19 cellular contexts compared by ENCODE assay signal in the genomic region with DNA sequence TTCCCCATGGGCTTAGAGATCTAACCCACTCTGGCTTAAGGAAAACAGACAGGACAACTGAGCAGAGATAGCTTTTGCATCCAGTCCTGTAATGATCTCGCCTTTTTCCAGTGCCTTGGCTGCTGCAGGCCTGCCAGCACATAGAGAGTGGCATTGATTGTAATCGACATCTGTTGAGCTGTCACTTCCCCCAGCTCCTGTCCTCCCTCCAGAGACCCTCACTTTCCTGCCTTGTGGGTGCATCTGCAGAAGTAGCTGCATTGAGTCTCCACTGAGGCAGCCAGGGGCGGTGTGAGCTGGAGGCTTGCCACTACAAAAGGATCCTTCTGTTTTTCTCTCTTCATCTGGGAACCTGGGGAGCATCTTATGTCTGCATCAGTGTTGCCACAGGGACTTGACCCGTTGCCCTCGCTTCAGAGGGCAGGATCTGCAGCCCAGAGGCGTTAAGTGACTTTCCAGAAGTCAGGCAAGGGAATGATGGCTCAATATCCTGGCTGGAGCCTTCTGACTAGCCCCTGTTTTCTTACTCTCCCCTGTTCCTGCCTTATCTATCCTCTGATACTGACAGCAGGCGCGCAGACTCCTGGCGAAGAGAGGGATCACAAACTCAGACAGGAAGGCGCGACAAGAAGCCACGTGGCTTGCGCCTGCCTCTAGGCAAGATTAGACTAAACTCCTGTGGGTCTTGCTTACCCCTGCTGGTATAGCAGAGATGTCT. TPM values are rescaled to one million over a fixed set of nuclear protein-coding genes. Genes with fewer than 3 reads are reported as not detected.
DNase-seq lines count a peak whose midpoint lies in the region; ATAC-seq and TF ChIP-seq lines count a peak whose summit lies in the region.
"Had no signal": no experiment of that assay in that cellular context is flagged by ENCODE, and none has a peak within 500 bp of the region (broad histone marks: within the 10 kb centered on the region; RNA-seq: fewer than 3 reads in every experiment).

No MANE protein-coding gene starts in this region.

- DNase-seq in amniotic epithelial cell (ENCODE audit: low read depth), result peak; percentile 70
- peak in 4 of 5 donors; percentile 52 to 73 (median 68) for DNase-seq in heart left ventricle
- peak; percentile 95 for DNase-seq in mesendoderm
- no peak for DNase-seq in GM19240 (ENCODE audit: insufficient read length, low spot score)
- DNase-seq in stimulated activated naive CD4-positive, alpha-beta T cell (lab: John Stamatoyannopoulos, UW), result no peak
- DNase-seq: activated CD4-positive, CD25-positive, alpha-beta regulatory T cell treated with anti-CD3 and anti-CD28 coated beads, Interleukin-2, amount 50 U/mL, for 72 hours; activated naive CD8-positive, alpha-beta T cell treated with anti-CD3 and anti-CD28 coated beads for 36 hours; erythroblast; midbrain; NCI-H1105; NCI-H2107; NCI-H524 treated with DMSO at 0.1 percent for 48 hours; PC-9; stimulated activated CD4-positive, alpha-beta T cell treated with anti-CD3 and anti-CD28 coated beads, Interleukin-2, amount 100 ng/mL, for 24 hours; T1000; uterus had no signal

- TF ChIP-seq POLR2A in heart left ventricle (IDR thresholded peaks at IDR 0.05), result no peak

- H3K23ac ChIP-seq in mesendoderm (ENCODE audit: low read length), result no peak overlapping the region

- WGBS in heart left ventricle, 4 donors, result 16 to 29% (median 24%) methylated on average over 13 of the region's 13 CpGs
- no CpG with 5 or more reads among the region's 13 CpGs for WGBS in mesendoderm (ENCODE audit: extremely low coverage, insufficient coverage, low lambda C conversion rate)

- no peak overlapping the region for H3K4me3 ChIP-seq in heart left ventricle
- H3K4me3 ChIP-seq in mesendoderm (ENCODE audit: low read length), result no peak overlapping the region
- H3K4me3 ChIP-seq: HAP-1, PC-9, uterus had no signal

- H3K36me3 ChIP-seq in heart left ventricle (no peaks in the 10 kb centered on the region), mesendoderm (ENCODE audit: control insufficient read depth, insufficient read depth, low read length) (no peaks in the 10 kb centered on the region)
- H3K36me3 ChIP-seq: HAP-1, uterus had no signal

- H3K9ac ChIP-seq in mesendoderm (ENCODE audit: low read length), result no peak overlapping the region

- H3K27ac ChIP-seq in heart left ventricle (peak overlapping the region in 3 of 12 donors; percentile 30 to 46 (median 32)), mesendoderm (ENCODE audit: low read depth, low read length) (no peak overlapping the region), temporal lobe (ENCODE audit: low read depth, low read length) (peak overlapping the region; percentile 13)
- H3K27ac ChIP-seq: PC-9, uterus had no signal

- ATAC-seq in heart left ventricle (peak; percentile 28 to 64 (median 48)), GM18511 (IDR thresholded peaks at IDR 0.05; ENCODE audit: unreplicated experiment) (no peak)

- H3K4me2 ChIP-seq in mesendoderm (ENCODE audit: low read length), result no peak overlapping the region
- H3K4me2 ChIP-seq: PC-9 had no signal

- no peak overlapping the region for H4K8ac ChIP-seq in mesendoderm (ENCODE audit: low read depth, low read length)

- no peak overlapping the region for H4K5ac ChIP-seq in mesendoderm (ENCODE audit: low read length)

- no peak overlapping the region for H2BK15ac ChIP-seq in mesendoderm (replicated peaks; ENCODE audit: low read depth)

- no peak overlapping the region for H2BK5ac ChIP-seq in mesendoderm (ENCODE audit: low read length)

- H3K4me1 ChIP-seq in heart left ventricle (peaks cover 0 to 33% (median 17%) of the 10 kb centered on the region in 12 donors), mesendoderm (ENCODE audit: control insufficient read depth, low read depth, low read length) (peaks cover 6% of the 10 kb centered on the region)
- H3K4me1 ChIP-seq: HAP-1 had no signal

- H2BK120ac ChIP-seq in mesendoderm (ENCODE audit: low read depth, low read length), result no peak overlapping the region

- H3K27me3 ChIP-seq in heart left ventricle (peaks cover 0 to 8% (median 0%) of the 10 kb centered on the region in 9 donors), mesendoderm (ENCODE audit: insufficient read depth, low read length, poor library complexity) (no peaks in the 10 kb centered on the region)
- H3K27me3 ChIP-seq: uterus had no signal

- peak overlapping the region; percentile 2 for H3K56ac ChIP-seq in mesendoderm (ENCODE audit: low read length)

- no peak overlapping the region for H2AK5ac ChIP-seq in mesendoderm (ENCODE audit: low read length)

- H3K18ac ChIP-seq in mesendoderm (ENCODE audit: low read length), result no peak overlapping the region

- H3K79me1 ChIP-seq in mesendoderm (ENCODE audit: low read length), result no peaks in the 10 kb centered on the region

- TF ChIP-seq CTCF in heart left ventricle (IDR thresholded peaks at IDR 0.05), result no peak

- H3K9me3 ChIP-seq in heart left ventricle, result no peaks in the 10 kb centered on the region
- H3K9me3 ChIP-seq: HAP-1, uterus had no signal

- no peaks in the 10 kb centered on the region for H3K79me2 ChIP-seq in mesendoderm (ENCODE audit: control insufficient read depth, insufficient read depth, low read length)

- no peak overlapping the region for H3K4ac ChIP-seq in mesendoderm (ENCODE audit: low read depth, low read length)

- intact Hi-C loops in heart left ventricle (cut with DNase I), result loop anchor here in 1 of 10 donors (10.0 kb wide), 1 partner anchor 111 kb away; the partner anchor contains the start of gene PRELP

RNA-seq across cellular contexts. Expression of gene FMOD, which starts 13.2 kb away (rescaled TPM):
- total RNA-seq in heart left ventricle (10 to 100 TPM in 4 of 9 donors, 1 to 10 TPM in 5; 6.1 to 33.2 (median 8.5) TPM), temporal lobe (2.2 TPM)
- 1 to 10 TPM; 3.0 to 7.0 TPM for polyA plus RNA-seq in heart left ventricle
- 0.45 TPM for polyA plus RNA-seq in mesendoderm (2013, experiment 1 of 2)
- 0.34 TPM for polyA plus RNA-seq in mesendoderm (2013, experiment 2 of 2)
- total RNA-seq: PC-9 had no signal

RNA-seq across cellular contexts. Expression of gene BTG2, which starts 58.9 kb away (rescaled TPM):
- 100 to 1,000 TPM in 1 of 9 donors, 10 to 100 TPM in 8; 28.0 to 174 (median 42.1) TPM for total RNA-seq in heart left ventricle
- polyA plus RNA-seq in heart left ventricle, result 10 to 100 TPM; 23.8 to 77.3 TPM
- polyA plus RNA-seq in mesendoderm (2013, experiment 1 of 2), result 4.1 TPM
- polyA plus RNA-seq in mesendoderm (2013, experiment 2 of 2), result 3.9 TPM
- total RNA-seq in temporal lobe, result 10.1 TPM

Comparison
In these comparisons a context has a peak if more than half of its experiments do, and no peak if none do; other contexts are left out.
1. DNase-seq: peak in amniotic epithelial cell (single experiment), heart left ventricle (4 of 5) and mesendoderm (single experiment); none in GM19240 (single experiment) and stimulated activated naive CD4-positive, alpha-beta T cell (0 of 6).